In genomic region chr1:206041640-206042039, GRCh38 we compare ENCODE assay signal across 12 cellular contexts. TPM values are rescaled to one million over a fixed set of nuclear protein-coding genes. Genes with fewer than 3 reads are reported as not detected.
DNase-seq lines count a peak whose midpoint lies in the region; ATAC-seq, FAIRE-seq and TF ChIP-seq lines count a peak whose summit lies in the region.
"Had no signal": no experiment of that assay in that cellular context is flagged by ENCODE, and none has a peak within 500 bp of the region (broad histone marks: within the 10 kb centered on the region; RNA-seq: fewer than 3 reads in every experiment).

No MANE protein-coding gene starts in this region.

- no peaks in the 10 kb centered on the region for H4K20me1 ChIP-seq in OCI-LY3 (ENCODE audit: insufficient read depth, low read length)

- no peaks in the 10 kb centered on the region for H3K27me3 ChIP-seq in OCI-LY3 (ENCODE audit: low read depth, low read length)
- H3K27me3 ChIP-seq: ovary had no signal

- no peaks in the 10 kb centered on the region for H3K9me3 ChIP-seq in OCI-LY3 (ENCODE audit: insufficient read depth, low read length)
- H3K9me3 ChIP-seq: Caco-2, ovary had no signal

- H2AFZ ChIP-seq in OCI-LY3 (ENCODE audit: low read depth, low read length): no peak overlapping the region

- H3K4me2 ChIP-seq in OCI-LY3 (ENCODE audit: low read length): peak overlapping the region; percentile 91
- H3K4me2 ChIP-seq: KMS-11 had no signal

- H3K79me2 ChIP-seq in OCI-LY3 (ENCODE audit: low read length): peaks cover 99% of the 10 kb centered on the region

- no peak for TF ChIP-seq CTCF in OCI-LY3 (IDR thresholded peaks at IDR 0.05; ENCODE audit: low read depth, low read length)

- no peak for FAIRE-seq in frontal cortex (lab: Jason Lieb, UNC)

- peak overlapping the region; percentile 56 for H3K4me3 ChIP-seq in OCI-LY3 (ENCODE audit: low read length)
- H3K4me3 ChIP-seq: ovary had no signal

- H3K36me3 ChIP-seq in OCI-LY3 (replicated peaks; ENCODE audit: low read depth, low read length): peaks cover 43% of the 10 kb centered on the region
- H3K36me3 ChIP-seq: ovary had no signal

- peak; percentile 75 for DNase-seq in kidney tubule cell (ENCODE audit: low spot score)
- DNase-seq in NCI-H1930 (lab: John Stamatoyannopoulos, UW): no peak
- DNase-seq in UCSD-AML1 (lab: John Stamatoyannopoulos, UW; ENCODE audit: unreplicated experiment): no peak
- DNase-seq in frontal cortex (ENCODE audit: low spot score in 2 of 2): no peak
- DNase-seq: ovary had no signal

- H3K9ac ChIP-seq in OCI-LY3 (ENCODE audit: low read length): peak overlapping the region; percentile 97
- H3K9ac ChIP-seq: KMS-11 had no signal

- ATAC-seq in GM18502 (IDR thresholded peaks at IDR 0.05; ENCODE audit: poor library complexity, unreplicated experiment): peak; percentile 65
- ATAC-seq in HG02623 (IDR thresholded peaks at IDR 0.05; ENCODE audit: unreplicated experiment): peak; percentile 70
- ATAC-seq in GM18909 (IDR thresholded peaks at IDR 0.05; ENCODE audit: poor library complexity, unreplicated experiment): no peak

- H3K27ac ChIP-seq in OCI-LY3 (ENCODE audit: low read length): peak overlapping the region; percentile 96
- H3K27ac ChIP-seq: KMS-11, ovary had no signal

- H3K4me1 ChIP-seq in OCI-LY3 (ENCODE audit: low read length): peaks cover 94% of the 10 kb centered on the region

RNA-seq across cellular contexts. Expression of gene RHEX, which starts 11.3 kb away (rescaled TPM):
- 0.41 TPM for total RNA-seq in frontal cortex
- total RNA-seq: Caco-2, SK-MEL-5 had no signal

RNA-seq across cellular contexts. Expression of gene CTSE, which starts 17.9 kb away (rescaled TPM):
- not detected for total RNA-seq in frontal cortex
- total RNA-seq: SK-MEL-5 had no signal

RNA-seq across cellular contexts. Expression of gene RAB7B, which starts 38.4 kb away (rescaled TPM):
- under 0.01 TPM for total RNA-seq in frontal cortex
- total RNA-seq: Caco-2 had no signal
